In the genomic region with DNA sequence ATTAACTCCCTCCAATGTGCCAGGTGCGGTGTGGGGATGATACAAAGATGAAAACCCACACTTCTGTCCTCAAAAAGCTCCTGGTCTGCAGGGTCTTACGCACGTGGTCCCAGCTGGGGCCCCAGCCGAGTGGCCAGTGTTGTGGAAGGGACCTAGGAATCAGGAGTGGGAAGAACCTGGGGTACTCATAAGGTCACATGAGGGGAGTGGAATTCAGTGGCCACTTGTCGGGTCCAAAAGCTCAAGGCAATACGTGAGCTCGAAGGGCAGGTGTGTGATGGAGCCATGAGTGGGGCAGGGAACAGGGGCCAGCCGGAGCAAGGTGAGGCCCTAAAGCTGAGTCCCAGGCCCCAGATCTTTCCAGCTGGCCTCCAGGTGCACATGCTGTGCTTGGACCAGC, we compare ENCODE assay signal across 1 cellular context.
TF ChIP-seq lines count a peak whose summit lies in the region.

No MANE protein-coding gene starts in this region.

TF ChIP-seq in H1, 55 proteins besides CTCF, POLR2A, EP300 and RAD21 (continued from another document):
- TF ChIP-seq PHF8 (conservative IDR thresholded peaks at IDR 0.05; ENCODE audit: low read depth, low read length) (no peak), SP2 (IDR thresholded peaks at IDR 0.05; ENCODE audit: low read length) (no peak), USF2 (IDR thresholded peaks at IDR 0.05; ENCODE audit: low read length) (no peak)
